In genomic region chr6:134178230-134179044, GRCh38 we compare ENCODE assay signal across 8 cellular contexts.
A peak's percentile ranks its signal among the peaks of the same experiment; 100 is the strongest.
DNase-seq lines count a peak whose midpoint lies in the region.

No MANE protein-coding gene starts in this region.

- peak overlapping the region; percentile 83 for H3K27ac ChIP-seq in layer of hippocampus (ENCODE audit: low read depth, low read length)

- no peaks in the 10 kb centered on the region for H3K27me3 ChIP-seq in layer of hippocampus (ENCODE audit: control insufficient read depth, insufficient read depth, low read length)

- DNase-seq in NCI-H187 treated with DMSO at 0.1 percent for 48 hours (lab: John Stamatoyannopoulos, UW) = peak; percentile 8
- no peak for DNase-seq in NCI-H187 (lab: John Stamatoyannopoulos, UW)
- peak; percentile 68 for DNase-seq in NCI-H510A (lab: John Stamatoyannopoulos, UW)
- DNase-seq in activated CD4-positive, alpha-beta T cell treated with anti-CD3 and anti-CD28 coated beads, Interleukin-2, amount 50 U/mL, for 24 hours (ENCODE audit: low read depth in 1 of 2, low spot score in 1 of 2) = peak; percentile 51 to 79
- peak; percentile 93 for DNase-seq in dedifferentiated amniotic fluid mesenchymal stem cell (ENCODE audit: extremely low spot score)
- DNase-seq in stimulated activated CD4-positive, alpha-beta T cell treated with anti-CD3 and anti-CD28 coated beads, Interleukin-1b, Interleukin-23, amount 100 ng/mL, for 1 hour (ENCODE audit: low read depth in 2 of 2) = peak; percentile 54 to 63
- no peak for DNase-seq in NCI-H2171 treated with DMSO at 0.1 percent for 48 hours (lab: John Stamatoyannopoulos, UW)

Comparison
In these comparisons a context has a peak if more than half of its experiments do, and no peak if none do; other contexts are left out.
1. DNase-seq: peak in NCI-H187 treated with DMSO at 0.1 percent for 48 hours (single experiment), NCI-H510A (single experiment), activated CD4-positive, alpha-beta T cell treated with anti-CD3 and anti-CD28 coated beads, Interleukin-2, amount 50 U/mL, for 24 hours (2 of 2), dedifferentiated amniotic fluid mesenchymal stem cell (single experiment) and stimulated activated CD4-positive, alpha-beta T cell treated with anti-CD3 and anti-CD28 coated beads, Interleukin-1b, Interleukin-23, amount 100 ng/mL, for 1 hour (2 of 2); none in NCI-H187 (0 of 2) and NCI-H2171 treated with DMSO at 0.1 percent for 48 hours (single experiment).